In genomic region chr22:50756406-50756805, GRCh38 we compare ENCODE assay signal across 8 cellular contexts. TPM values are rescaled to one million over a fixed set of nuclear protein-coding genes. Genes with fewer than 3 reads are reported as not detected.
DNase-seq lines count a peak whose midpoint lies in the region; ATAC-seq and TF ChIP-seq lines count a peak whose summit lies in the region.
"Not testable (repeated sequence)": the region's sequence is repeated elsewhere in the genome, so short reads cannot be mapped to it uniquely, and the experiment has no call there.

No MANE protein-coding gene starts in this region.

- peak overlapping the region; percentile 59 for H3K4me2 ChIP-seq in hepatocyte
- not testable (repeated sequence) for H3K4me2 ChIP-seq in neural cell (ENCODE audit: low read length)

- not testable (repeated sequence) for H3K9ac ChIP-seq in colonic mucosa (ENCODE audit: low read depth in 2 of 2, low read length in 2 of 2); neural cell (ENCODE audit: low read length)

- H3K27me3 ChIP-seq in CD4-positive, CD25-positive, alpha-beta regulatory T cell (ENCODE audit: control insufficient read depth, insufficient read depth, low read length); colonic mucosa; hepatocyte; neural cell (ENCODE audit: insufficient read depth, low read depth, low read length): not testable (repeated sequence)

- not testable (repeated sequence) for H3K79me2 ChIP-seq in hepatocyte; neural cell (replicated peaks; ENCODE audit: insufficient read depth, low read length)

- intact Hi-C loops in colonic mucosa (cut with DNase I) = not testable (repeated sequence)

- peaks cover 3 to 36% (median 7%) of the 10 kb centered on the region in 4 donors for H3K4me1 Mint-ChIP-seq in CD4-positive, CD25-positive, alpha-beta regulatory T cell
- not testable (repeated sequence) for H3K4me1 Mint-ChIP-seq in IgD-negative memory B cell; activated T-helper 17 cell treated with anti-CD3 and anti-CD28 coated beads, Interleukin-2, amount 50 U/mL, for 72 hours; stimulated activated naive CD8-positive, alpha-beta T cell treated with anti-CD3 and anti-CD28 coated beads, Interleukin-15, amount 100 ng/mL, for 72 hours
- peaks cover 16% of the 10 kb centered on the region for H3K4me1 Mint-ChIP-seq in T-helper 2 cell treated with Interferon-gamma antibody and Interleukin-4, amounts not matched to agents 5 μg/mL and 100 μg/mL, for 36 hours (ENCODE audit: low read depth)

- peak overlapping the region; percentile 95 to 99 (median 96) for H3K4me3 Mint-ChIP-seq in CD4-positive, CD25-positive, alpha-beta regulatory T cell
- H3K4me3 Mint-ChIP-seq in IgD-negative memory B cell = peak overlapping the region; percentile 88 to 97 (median 90)
- H3K4me3 Mint-ChIP-seq in T-helper 2 cell treated with Interferon-gamma antibody and Interleukin-4, amounts not matched to agents 5 μg/mL and 100 μg/mL, for 36 hours = peak overlapping the region; percentile 96
- H3K4me3 Mint-ChIP-seq in activated T-helper 17 cell treated with anti-CD3 and anti-CD28 coated beads, Interleukin-2, amount 50 U/mL, for 72 hours = peak overlapping the region; percentile 90
- peak overlapping the region; percentile 85 to 92 for H3K4me3 Mint-ChIP-seq in stimulated activated naive CD8-positive, alpha-beta T cell treated with anti-CD3 and anti-CD28 coated beads, Interleukin-15, amount 100 ng/mL, for 72 hours

- not testable (repeated sequence) for H3K9me3 Mint-ChIP-seq in CD4-positive, CD25-positive, alpha-beta regulatory T cell; IgD-negative memory B cell; T-helper 2 cell treated with Interferon-gamma antibody and Interleukin-4, amounts not matched to agents 5 μg/mL and 100 μg/mL, for 36 hours; activated T-helper 17 cell treated with anti-CD3 and anti-CD28 coated beads, Interleukin-2, amount 50 U/mL, for 72 hours; stimulated activated naive CD8-positive, alpha-beta T cell treated with anti-CD3 and anti-CD28 coated beads, Interleukin-15, amount 100 ng/mL, for 72 hours

- H4K20me1 ChIP-seq in hepatocyte (ENCODE audit: insufficient read depth, poor library complexity, severe bottlenecking); neural cell (ENCODE audit: insufficient read depth): not testable (repeated sequence)

- not testable (repeated sequence) for TF ChIP-seq EP300 in neural cell (conservative IDR thresholded peaks at IDR 0.05; ENCODE audit: poor library complexity, severe bottlenecking)

- not testable (repeated sequence) for ATAC-seq in CD4-positive, CD25-positive, alpha-beta regulatory T cell (ENCODE audit: low read depth in 2 of 2); activated T-helper 17 cell treated with anti-CD3 and anti-CD28 coated beads, Interleukin-2, amount 50 U/mL, for 72 hours (replicated peaks); stimulated activated naive CD8-positive, alpha-beta T cell treated with anti-CD3 and anti-CD28 coated beads, Interleukin-15, amount 100 ng/mL, for 72 hours

- not testable (repeated sequence) for H3K4me1 ChIP-seq in CD4-positive, CD25-positive, alpha-beta regulatory T cell (ENCODE audit: control insufficient read depth, insufficient read depth, low read length, poor library complexity, severe bottlenecking); colonic mucosa; hepatocyte (ENCODE audit: insufficient read depth)

- H3K36me3 Mint-ChIP-seq in CD4-positive, CD25-positive, alpha-beta regulatory T cell; IgD-negative memory B cell; T-helper 2 cell treated with Interferon-gamma antibody and Interleukin-4, amounts not matched to agents 5 μg/mL and 100 μg/mL, for 36 hours (ENCODE audit: low read depth); activated T-helper 17 cell treated with anti-CD3 and anti-CD28 coated beads, Interleukin-2, amount 50 U/mL, for 72 hours (ENCODE audit: low read depth): not testable (repeated sequence)

- DNase-seq in CD4-positive, CD25-positive, alpha-beta regulatory T cell = peak in 1 of 3 donors; percentile 10
- DNase-seq in T-helper 2 cell treated with Interferon-gamma antibody and Interleukin-4, amounts not matched to agents 5 μg/mL and 100 μg/mL, for 36 hours (ENCODE audit: low spot score); colonic mucosa; hepatocyte (ENCODE audit: low spot score); stimulated activated naive CD8-positive, alpha-beta T cell treated with anti-CD3 and anti-CD28 coated beads, Interleukin-15, amount 100 ng/mL, for 72 hours: not testable (repeated sequence)

- H2AFZ ChIP-seq in hepatocyte; neural cell (ENCODE audit: low read depth, low read length): not testable (repeated sequence)

- not testable (repeated sequence) for H3K9me2 ChIP-seq in hepatocyte (replicated peaks; ENCODE audit: insufficient read depth); neural cell (ENCODE audit: insufficient read depth, low read length)

- 10% methylated on average over 6 of the region's 9 CpGs for WGBS in hepatocyte (ENCODE audit: low lambda C conversion rate, missing lambda C conversion rate)

- TF ChIP-seq RAD21 in neural cell (conservative IDR thresholded peaks at IDR 0.05) = not testable (repeated sequence)

- H3K36me3 ChIP-seq in CD4-positive, CD25-positive, alpha-beta regulatory T cell (ENCODE audit: control insufficient read depth, insufficient read depth, low read length); colonic mucosa; hepatocyte (replicated peaks; ENCODE audit: insufficient read depth, low read depth); neural cell (ENCODE audit: insufficient read depth, low read length): not testable (repeated sequence)

- H3K27me3 Mint-ChIP-seq in CD4-positive, CD25-positive, alpha-beta regulatory T cell = peaks cover 13% of the 10 kb centered on the region
- not testable (repeated sequence) for H3K27me3 Mint-ChIP-seq in IgD-negative memory B cell; activated T-helper 17 cell treated with anti-CD3 and anti-CD28 coated beads, Interleukin-2, amount 50 U/mL, for 72 hours; stimulated activated naive CD8-positive, alpha-beta T cell treated with anti-CD3 and anti-CD28 coated beads, Interleukin-15, amount 100 ng/mL, for 72 hours
- H3K27me3 Mint-ChIP-seq in T-helper 2 cell treated with Interferon-gamma antibody and Interleukin-4, amounts not matched to agents 5 μg/mL and 100 μg/mL, for 36 hours (ENCODE audit: low read depth) = peaks cover 31% of the 10 kb centered on the region

- not testable (repeated sequence) for H3K4me3 ChIP-seq in CD4-positive, CD25-positive, alpha-beta regulatory T cell (ENCODE audit: low read depth, low read length); hepatocyte
- H3K4me3 ChIP-seq in colonic mucosa = peak overlapping the region; percentile 43
- H3K4me3 ChIP-seq in neural cell (ENCODE audit: low read length) = peak overlapping the region; percentile 61

- not testable (repeated sequence) for H3K9me3 ChIP-seq in CD4-positive, CD25-positive, alpha-beta regulatory T cell (ENCODE audit: control insufficient read depth in 2 of 2, low read length in 2 of 2); colonic mucosa; hepatocyte (ENCODE audit: low read depth); neural cell (ENCODE audit: low read length)

- peak overlapping the region in 1 of 3 donors; percentile 92 for H3K27ac Mint-ChIP-seq in CD4-positive, CD25-positive, alpha-beta regulatory T cell
- not testable (repeated sequence) for H3K27ac Mint-ChIP-seq in IgD-negative memory B cell; T-helper 2 cell treated with Interferon-gamma antibody and Interleukin-4, amounts not matched to agents 5 μg/mL and 100 μg/mL, for 36 hours; activated T-helper 17 cell treated with anti-CD3 and anti-CD28 coated beads, Interleukin-2, amount 50 U/mL, for 72 hours; stimulated activated naive CD8-positive, alpha-beta T cell treated with anti-CD3 and anti-CD28 coated beads, Interleukin-15, amount 100 ng/mL, for 72 hours

- H3K27ac ChIP-seq in CD4-positive, CD25-positive, alpha-beta regulatory T cell (ENCODE audit: insufficient read depth, low read length, poor library complexity, severe bottlenecking); colonic mucosa; hepatocyte; neural cell (ENCODE audit: low read length): not testable (repeated sequence)

- not testable (repeated sequence) for H3F3A ChIP-seq in neural cell (ENCODE audit: insufficient read depth, low read length, poor library complexity, severe bottlenecking)

- not testable (repeated sequence) for TF ChIP-seq CTCF in colonic mucosa (IDR thresholded peaks at IDR 0.05); hepatocyte (IDR thresholded peaks at IDR 0.05; ENCODE audit: poor library complexity); neural cell (IDR thresholded peaks at IDR 0.05; ENCODE audit: poor library complexity, severe bottlenecking)

RNA-seq across cellular contexts. Expression of gene ACR, which starts 18.4 kb away (rescaled TPM):
- not detected for total RNA-seq in CD4-positive, CD25-positive, alpha-beta regulatory T cell
- not detected for polyA plus RNA-seq in CD4-positive, CD25-positive, alpha-beta regulatory T cell
- polyA plus RNA-seq in IgD-negative memory B cell = not detected
- total RNA-seq in activated T-helper 17 cell treated with anti-CD3 and anti-CD28 coated beads, Interleukin-2, amount 50 U/mL, for 72 hours = not detected
- total RNA-seq in colonic mucosa = under 1 TPM; 0.77 to 0.80 TPM
- not detected in 2 replicates for total RNA-seq in hepatocyte
- polyA plus RNA-seq in hepatocyte = not detected in 2 replicates
- polyA plus RNA-seq in neural cell = not detected in 2 replicates
- polyA minus RNA-seq in neural cell = not detected in 2 replicates

RNA-seq across cellular contexts. Expression of gene RABL2B, which starts 27.0 kb away (rescaled TPM):
- total RNA-seq in CD4-positive, CD25-positive, alpha-beta regulatory T cell = 45.3 TPM
- 10 to 100 TPM; 14.8 to 23.3 (median 21.1) TPM for polyA plus RNA-seq in CD4-positive, CD25-positive, alpha-beta regulatory T cell
- 25.0 TPM for polyA plus RNA-seq in IgD-negative memory B cell
- total RNA-seq in activated T-helper 17 cell treated with anti-CD3 and anti-CD28 coated beads, Interleukin-2, amount 50 U/mL, for 72 hours = 10 to 100 TPM; 17.6 to 20.1 TPM
- 10 to 100 TPM; 14.3 to 23.9 TPM for total RNA-seq in colonic mucosa
- total RNA-seq in hepatocyte = 11.3 and 12.3 TPM in 2 replicates
- polyA plus RNA-seq in hepatocyte = 31.0 and 36.8 TPM in 2 replicates
- 26.2 and 29.1 TPM in 2 replicates for polyA plus RNA-seq in neural cell
- polyA minus RNA-seq in neural cell = 19.9 and 20.7 TPM in 2 replicates
